ENCODE assay signal across 13 cellular contexts in the genomic region with DNA sequence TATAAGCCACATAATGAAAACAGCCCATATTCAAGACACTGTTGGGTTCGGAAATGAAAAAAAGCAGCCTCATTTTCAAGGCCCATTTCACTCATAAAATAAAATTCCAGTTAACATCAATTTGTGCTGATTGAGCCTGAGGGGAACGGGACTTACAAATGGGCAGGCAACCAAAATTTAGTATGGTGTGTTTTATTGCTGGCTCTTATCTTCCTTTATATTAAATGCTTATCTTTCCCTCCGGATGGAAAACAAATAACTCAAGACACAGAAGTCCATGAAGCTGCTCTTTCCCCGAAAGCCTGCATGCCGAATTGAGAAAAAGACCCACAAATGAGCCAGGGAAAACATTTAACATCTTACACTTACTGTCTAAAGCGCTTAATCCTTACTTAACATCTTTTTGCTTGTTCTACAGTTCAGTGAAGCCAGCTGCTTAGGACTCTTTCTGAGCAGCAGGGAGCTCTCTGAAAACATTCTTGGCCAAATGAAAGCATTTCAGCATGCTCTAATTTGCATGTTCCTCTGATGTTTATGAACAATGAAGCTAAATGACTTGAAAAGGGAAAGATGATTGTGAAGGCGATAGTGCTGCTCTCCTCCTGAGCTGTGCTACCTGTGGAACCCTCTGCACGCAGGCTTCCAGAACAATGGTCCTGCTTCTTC.
"Had no signal": no experiment of that assay in that cellular context is flagged by ENCODE, and none has a peak within 500 bp of the region (broad histone marks: within the 10 kb centered on the region; RNA-seq: fewer than 3 reads in every experiment).

No MANE protein-coding gene starts in this region.

- H3K9me3 Mint-ChIP-seq: nephron progenitor cell; stimulated activated naive CD8-positive, alpha-beta T cell treated with anti-CD3 and anti-CD28 coated beads, Interleukin-15, amount 100 ng/mL, for 72 hours; T-cell had no signal

- H3K27me3 Mint-ChIP-seq: stimulated activated naive CD8-positive, alpha-beta T cell treated with anti-CD3 and anti-CD28 coated beads, Interleukin-15, amount 100 ng/mL, for 72 hours; T-cell had no signal

- DNase-seq: activated CD4-positive, alpha-beta T cell treated with anti-CD3 and anti-CD28 coated beads, Interleukin-2, amount 50 U/mL, for 1 hour; activated naive CD4-positive, alpha-beta T cell treated with anti-CD3 and anti-CD28 coated beads, Interleukin-2, amount 50 U/mL, for 16 hours; activated T-cell treated with anti-CD3 and anti-CD28 coated beads for 4 hours; adrenal gland; central memory CD4-positive, alpha-beta T cell; erythroblast; nephron progenitor cell; stimulated activated CD4-positive, alpha-beta T cell treated with anti-CD3 and anti-CD28 coated beads, Interleukin-4, amount 100 ng/mL, for 4 hours; stimulated activated naive CD8-positive, alpha-beta T cell treated with anti-CD3 and anti-CD28 coated beads, Interleukin-15, amount 100 ng/mL, for 72 hours; T-cell had no signal

- H3K27ac ChIP-seq: adrenal gland, skin epidermis, thoracic aorta, vagina had no signal

- H3K9me3 ChIP-seq: adrenal gland, thoracic aorta, vagina had no signal

- ATAC-seq: stimulated activated naive CD8-positive, alpha-beta T cell treated with anti-CD3 and anti-CD28 coated beads, Interleukin-15, amount 100 ng/mL, for 72 hours; T-cell had no signal

- H3K4me3 ChIP-seq: adrenal gland, skin epidermis, thoracic aorta, vagina had no signal

- H3K4me3 Mint-ChIP-seq: nephron progenitor cell; stimulated activated naive CD8-positive, alpha-beta T cell treated with anti-CD3 and anti-CD28 coated beads, Interleukin-15, amount 100 ng/mL, for 72 hours; T-cell had no signal

- H3K27ac Mint-ChIP-seq: nephron progenitor cell had no signal

- H3K27me3 ChIP-seq: adrenal gland, vagina had no signal
